27 cellular contexts compared by ENCODE assay signal in the genomic region with DNA sequence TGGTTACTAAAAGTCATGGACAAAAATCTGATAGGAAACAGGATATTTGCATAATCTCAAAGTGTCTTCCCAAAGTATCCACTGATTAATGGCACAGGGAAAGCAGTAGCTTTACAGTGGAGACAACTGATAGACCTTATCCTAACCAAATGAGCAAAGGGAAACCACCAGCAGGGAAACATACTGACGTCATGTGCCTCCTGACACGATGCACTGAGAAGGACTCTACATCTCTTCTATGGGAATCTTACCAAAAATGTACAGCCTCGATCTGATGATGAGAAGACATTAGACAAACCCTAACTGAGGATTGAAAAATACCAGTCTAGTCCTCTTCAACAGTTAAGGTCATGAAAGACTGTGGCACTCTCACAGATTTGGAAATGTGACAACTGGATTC.
"Had no signal": no experiment of that assay in that cellular context is flagged by ENCODE, and none has a peak within 500 bp of the region (broad histone marks: within the 10 kb centered on the region; RNA-seq: fewer than 3 reads in every experiment).

No MANE protein-coding gene starts in this region.

- H3K9me3 ChIP-seq: colonic mucosa, esophagus squamous epithelium, gastrocnemius medialis, left lung, lower lobe of right lung, mucosa of descending colon had no signal

- H3K36me3 ChIP-seq: colonic mucosa, esophagus squamous epithelium, gastrocnemius medialis, lower lobe of right lung had no signal

- FAIRE-seq: endometrium, islet of Langerhans, keratinocyte had no signal

- H3K27me3 Mint-ChIP-seq: dendritic cell treated with granulocyte-macrophage colony-stimulating factor and Interleukin-4, amounts not matched to agents 40 ng/mL and 50 ng/mL, for 4 days; effector memory CD8-positive, alpha-beta T cell; naive B cell had no signal

- H3K4me3 ChIP-seq: colonic mucosa, esophagus squamous epithelium, gastrocnemius medialis, heart right ventricle, left lung, lower lobe of right lung, mucosa of descending colon had no signal

- DNase-seq: colonic mucosa; cortex of kidney; effector CD8-positive, alpha-beta T cell; effector memory CD8-positive, alpha-beta T cell; endodermal cell; erythroblast; esophagus squamous epithelium; foreskin melanocyte; gastrocnemius medialis; glutamatergic neuron; head of caudate nucleus; heart right ventricle; hippocampal formation; left cardiac atrium; left lung; left ventricle myocardium superior; lower lobe of right lung; mesenchymal stem cell; mucosa of descending colon; naive B cell had no signal

- H3K27ac ChIP-seq: colonic mucosa, epithelial cell of prostate, esophagus squamous epithelium, gastrocnemius medialis, heart right ventricle, left lung, lower lobe of right lung had no signal

- ATAC-seq: effector memory CD8-positive, alpha-beta T cell; esophagus mucosa; gastrocnemius medialis; heart right ventricle; left cardiac atrium; left lung; left ventricle myocardium superior; lower lobe of right lung; mucosa of descending colon had no signal

- H3K27ac Mint-ChIP-seq: dendritic cell treated with granulocyte-macrophage colony-stimulating factor and Interleukin-4, amounts not matched to agents 40 ng/mL and 50 ng/mL, for 4 days; effector memory CD8-positive, alpha-beta T cell; endodermal cell; mesothelial cell of epicardium; naive B cell had no signal

- H3K36me3 Mint-ChIP-seq: mesothelial cell of epicardium had no signal

- H3K27me3 ChIP-seq: colonic mucosa, gastrocnemius medialis, left lung had no signal

- H3K4me1 ChIP-seq: colonic mucosa, esophagus squamous epithelium, gastrocnemius medialis had no signal

- H3K9me3 Mint-ChIP-seq: dendritic cell treated with granulocyte-macrophage colony-stimulating factor and Interleukin-4, amounts not matched to agents 40 ng/mL and 50 ng/mL, for 4 days; effector memory CD8-positive, alpha-beta T cell; naive B cell had no signal

- H3K4me3 Mint-ChIP-seq: dendritic cell treated with granulocyte-macrophage colony-stimulating factor and Interleukin-4, amounts not matched to agents 40 ng/mL and 50 ng/mL, for 4 days; effector memory CD8-positive, alpha-beta T cell; endodermal cell; mesothelial cell of epicardium; naive B cell had no signal
